8 cellular contexts compared by ENCODE assay signal in the genomic region with DNA sequence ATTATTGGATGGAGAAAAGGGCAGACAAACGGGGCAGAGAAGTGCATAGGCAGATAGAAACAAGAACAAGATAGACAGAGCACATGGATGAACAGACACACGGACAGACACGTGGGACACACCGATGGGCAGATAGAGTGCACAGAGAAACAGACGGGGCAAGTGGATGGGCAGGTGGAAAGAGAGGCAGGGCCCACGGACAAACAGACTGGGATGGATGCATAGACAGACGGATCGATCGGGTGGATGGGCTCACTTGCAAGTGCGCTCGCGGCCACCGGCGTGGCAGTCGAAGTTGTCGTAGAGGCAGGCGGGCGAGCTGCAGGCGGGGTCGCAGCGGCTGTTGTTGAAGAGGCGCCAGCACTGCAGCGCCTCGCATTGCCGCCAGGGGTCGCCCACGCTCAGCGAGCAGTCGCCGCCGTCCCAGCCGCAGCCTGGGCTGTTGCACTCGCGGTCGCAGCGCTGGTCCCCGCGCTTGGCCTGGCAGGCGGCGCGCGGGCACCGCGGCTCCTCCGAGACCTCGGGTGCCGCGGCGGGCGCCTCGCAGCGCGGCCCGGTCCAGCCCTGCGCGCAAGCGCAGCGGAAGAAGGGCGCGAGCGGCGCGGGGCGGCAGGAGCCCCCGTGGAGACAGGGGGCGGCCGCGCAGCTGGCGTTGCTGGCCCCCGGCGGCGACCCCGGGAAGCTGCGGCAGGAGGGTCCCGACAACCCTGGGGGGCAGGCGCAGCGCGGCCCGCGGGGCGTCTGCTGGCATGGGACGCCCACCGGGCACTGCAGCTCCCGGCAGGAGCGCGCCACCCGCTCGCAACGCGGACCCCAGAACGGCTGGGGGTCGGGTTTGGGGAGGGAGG. TPM values are rescaled to one million over a fixed set of nuclear protein-coding genes. Genes with fewer than 3 reads are reported as not detected.
DNase-seq lines count a peak whose midpoint lies in the region; ATAC-seq, FAIRE-seq and TF ChIP-seq lines count a peak whose summit lies in the region.

No MANE protein-coding gene starts in this region.

- H3K27me3 ChIP-seq in colonic mucosa (peaks cover 3% of the 10 kb centered on the region), HepG2 (ENCODE audit: control insufficient read depth in 1 of 2, insufficient read depth in 2 of 2, low read length in 2 of 2) (no peaks in the 10 kb centered on the region)

- no peaks in the 10 kb centered on the region for H3K9me3 ChIP-seq in colonic mucosa
- no peaks in the 10 kb centered on the region for H3K9me3 ChIP-seq in HepG2 (ENCODE audit: low read length)

- H3K27me3 Mint-ChIP-seq in Calu3 (ENCODE audit: unreplicated experiment) = no peaks in the 10 kb centered on the region
- peaks cover 6% of the 10 kb centered on the region for H3K27me3 Mint-ChIP-seq in activated CD4-positive, alpha-beta T cell treated with anti-CD3 and anti-CD28 coated beads, Interleukin-2, amount 10 ng/mL, durations not matched to agents 24 days and 14 days

- no TSS peak for BruUV-seq in Calu3 (replicated peaks; lab: Mats Ljungman, UMichigan)
- BruUV-seq in HepG2 (replicated peaks; lab: Mats Ljungman, UMichigan) = no TSS peak

- TF ChIP-seq CTCF in Calu3 (IDR thresholded peaks at IDR 0.05; ENCODE audit: unreplicated experiment) (peak; percentile 75), colonic mucosa (IDR thresholded peaks at IDR 0.05) (peak; percentile 94), HepG2 (CRISPR knock-in tag; IDR thresholded peaks at IDR 0.05) (peak; percentile 94)

- 42% methylated on average over 27 of the region's 92 CpGs for WGBS in HepG2 (ENCODE audit: low lambda C conversion rate)

- peak overlapping the region; percentile 40 for H3K27ac Mint-ChIP-seq in Calu3 (ENCODE audit: unreplicated experiment)
- H3K27ac Mint-ChIP-seq in activated CD4-positive, alpha-beta T cell treated with anti-CD3 and anti-CD28 coated beads, Interleukin-2, amount 10 ng/mL, durations not matched to agents 24 days and 14 days = no peak overlapping the region

- no peak overlapping the region for H3K4me3 Mint-ChIP-seq in Calu3 (ENCODE audit: low read depth, unreplicated experiment)
- H3K4me3 Mint-ChIP-seq in activated CD4-positive, alpha-beta T cell treated with anti-CD3 and anti-CD28 coated beads, Interleukin-2, amount 10 ng/mL, durations not matched to agents 24 days and 14 days = peak overlapping the region; percentile 48

- DNase-seq in Calu3 (peak; percentile 77), NCI-H460 (ENCODE audit: extremely low read depth, low read depth) (peak; percentile 64), colonic mucosa (peak; percentile 75), HepG2 (ENCODE audit: low spot score) (peak; percentile 54)
- peak; percentile 95 for DNase-seq in activated CD4-positive, alpha-beta T cell treated with anti-CD3 and anti-CD28 coated beads, Interleukin-2, amount 10 ng/mL, durations not matched to agents 24 days and 14 days
- peak; percentile 77 to 85 for DNase-seq in stimulated activated CD4-positive, alpha-beta T cell treated with anti-CD3 and anti-CD28 coated beads, Interleukin-4, amount 100 ng/mL, for 48 hours (ENCODE audit: low read depth in 2 of 2)

- H3K36me3 ChIP-seq in colonic mucosa (no peaks in the 10 kb centered on the region), HepG2 (replicated peaks in 1 of 2; ENCODE audit: control insufficient read depth in 1 of 2, insufficient read depth in 2 of 2, low read length in 2 of 2) (no peaks in the 10 kb centered on the region)

- ATAC-seq in HG02763 (IDR thresholded peaks at IDR 0.05; ENCODE audit: unreplicated experiment) (peak; percentile 75), HepG2 (peak; percentile 77), HG02840 (IDR thresholded peaks at IDR 0.05; ENCODE audit: low FRiP score, unreplicated experiment) (no peak)

- no peaks in the 10 kb centered on the region for H3K79me2 ChIP-seq in HepG2 (ENCODE audit: insufficient read depth, low read length)

- peak overlapping the region; percentile 91 for H3K4me2 ChIP-seq in HepG2 (ENCODE audit: low read depth, low read length)

- H3K4me3 ChIP-seq in colonic mucosa (no peak overlapping the region), HepG2 (replicated peaks in 1 of 3; ENCODE audit: insufficient read depth in 1 of 3, low read depth in 2 of 3, low read length in 3 of 3) (peak overlapping the region; percentile 20 to 63 (median 26); a peak in 4 of 6 replicates)

- no peak for TF ChIP-seq EP300 in HepG2 (IDR thresholded peaks at IDR 0.05; ENCODE audit: low read depth in 2 of 2, low read length in 2 of 2)
- TF ChIP-seq EP300 in HepG2 (CRISPR knock-in tag; IDR thresholded peaks at IDR 0.05; ENCODE audit: borderline replicate concordance) = no peak

- no peak for FAIRE-seq in HepG2 (lab: Jason Lieb, UNC)

- in situ Hi-C loops in HepG2 (cut with HindIII; ENCODE audit: extremely low pct_ligation_motif_present, low pct_unique_long_range_greater_than_20kb) = no loop called here

- CTCF ChIA-PET in Calu3 (lab: Charles Lee) = interaction anchor here (0.6 kb wide), 2 partner anchors 67 to 656 kb away, joined by 3 to 4 read pairs; no protein-coding TSS in a partner anchor
- CTCF ChIA-PET in HepG2 (lab: Yijun Ruan, JAX; ENCODE audit: low intra/inter-chr PET ratio, low total read pairs) = interaction anchor here (1.2 to 1.6 kb wide), 2 partner anchors 85 to 379 kb away, joined by 3 to 15 read pairs; no protein-coding TSS in a partner anchor

- POLR2A ChIA-PET in HepG2 (lab: Yijun Ruan, JAX) = no interaction called here

- peak; percentile 98 for TF ChIP-seq RAD21 in HepG2 (CRISPR knock-in tag; IDR thresholded peaks at IDR 0.05)

- H4K20me1 ChIP-seq in HepG2 (ENCODE audit: insufficient read depth, low read length) = no peaks in the 10 kb centered on the region

- intact Hi-C loops in Calu3 (cut with micrococcal nuclease; ENCODE audit: unreplicated experiment) = loop anchor here (5.0 kb wide), 1 partner anchor 75 kb away; no protein-coding TSS in a partner anchor
- intact Hi-C loops in activated CD4-positive, alpha-beta T cell treated with anti-CD3 and anti-CD28 coated beads, Interleukin-2, amount 10 ng/mL, durations not matched to agents 24 days and 14 days (cut with micrococcal nuclease) = loop anchor here (1.0 to 10.0 kb wide), 3 partner anchors 57 to 379 kb away; partner anchors contain the start of genes AKAP8L and EPHX3
- intact Hi-C loops in colonic mucosa (cut with DNase I) = loop anchor here (5.0 kb wide), 1 partner anchor 380 kb away; no protein-coding TSS in a partner anchor
- intact Hi-C loops in HepG2 (cut with micrococcal nuclease; ENCODE audit: unreplicated experiment) = loop anchor here (5.0 kb wide), 1 partner anchor 70 kb away; no protein-coding TSS in a partner anchor

- no peaks in the 10 kb centered on the region for H3K9me3 Mint-ChIP-seq in Calu3 (ENCODE audit: low read depth, unreplicated experiment)
- no peaks in the 10 kb centered on the region for H3K9me3 Mint-ChIP-seq in activated CD4-positive, alpha-beta T cell treated with anti-CD3 and anti-CD28 coated beads, Interleukin-2, amount 10 ng/mL, durations not matched to agents 24 days and 14 days

- H3K27ac ChIP-seq in colonic mucosa (no peak overlapping the region), HepG2 (ENCODE audit: extremely low read length, insufficient read depth, low read length) (no peak overlapping the region)

- peaks cover 10% of the 10 kb centered on the region for H3K4me1 Mint-ChIP-seq in Calu3 (ENCODE audit: low read depth, unreplicated experiment)
- peaks cover 4% of the 10 kb centered on the region for H3K4me1 Mint-ChIP-seq in activated CD4-positive, alpha-beta T cell treated with anti-CD3 and anti-CD28 coated beads, Interleukin-2, amount 10 ng/mL, durations not matched to agents 24 days and 14 days

- TF ChIP-seq POLR2A in HepG2 (IDR thresholded peaks at IDR 0.05; ENCODE audit: insufficient read depth in 1 of 2, low read depth in 2 of 2, low read length in 2 of 2) = no peak

- H2AFZ ChIP-seq in HepG2 (ENCODE audit: low read length) = no peak overlapping the region

- H3K4me1 ChIP-seq in colonic mucosa = no peaks in the 10 kb centered on the region
- peaks cover 23% of the 10 kb centered on the region for H3K4me1 ChIP-seq in HepG2 (ENCODE audit: insufficient read depth, low read length)

- H3K9ac ChIP-seq in colonic mucosa (ENCODE audit: low read depth in 2 of 2, low read length in 2 of 2) (peak overlapping the region in 1 of 2 donors; percentile 56), HepG2 (ENCODE audit: insufficient read depth, low read depth, low read length) (0 out of 2 replicates have a peak overlapping the region, but pooled peaks have one; percentile 49)

- peaks cover 44% of the 10 kb centered on the region for H3K36me3 Mint-ChIP-seq in Calu3 (ENCODE audit: insufficient read depth, unreplicated experiment)
- H3K36me3 Mint-ChIP-seq in activated CD4-positive, alpha-beta T cell treated with anti-CD3 and anti-CD28 coated beads, Interleukin-2, amount 10 ng/mL, durations not matched to agents 24 days and 14 days (ENCODE audit: low read depth) = no peaks in the 10 kb centered on the region

RNA-seq across cellular contexts. Expression of gene NOTCH3, which starts 23.3 kb away (rescaled TPM):
- total RNA-seq in Calu3 (2022) (32.6 and 44.7 TPM in 2 replicates), colonic mucosa (10 to 100 TPM in 1 of 2 donors, 1 to 10 TPM in 1; 4.4 to 10.5 TPM), HepG2 (2016; rRNA removed; fragmentation: Illumina TruSeq; extraction: Trizol) (0.09 TPM in 1 of 2 replicates, not detected in the other)
- 47.3 and 50.5 TPM in 2 replicates for total RNA-seq in NCI-H460 (2014; rRNA removed; shearing (Covaris generic))
- polyA plus RNA-seq in NCI-H460 (2014; cell fraction: nucleus; rRNA removed) = 65.2 and 79.2 TPM in 2 replicates
- total RNA-seq in activated CD4-positive, alpha-beta T cell treated with anti-CD3 and anti-CD28 coated beads, Interleukin-2, amount 10 ng/mL, durations not matched to agents 24 days and 14 days = not detected in 2 replicates
- under 0.01 TPM in 1 of 2 replicates, not detected in the other for total RNA-seq in HepG2 (2016; cell fraction: cytosol; rRNA removed; fragmentation: Illumina TruSeq; extraction: Trizol; ENCODE audit: low read depth)
- total RNA-seq in HepG2 (2016; cell fraction: insoluble cytoplasmic fraction; rRNA removed; fragmentation: Illumina TruSeq; extraction: Trizol) = 0.09 TPM in 1 of 2 replicates, not detected in the other
- total RNA-seq in HepG2 (2016; cell fraction: membrane; rRNA removed; fragmentation: Illumina TruSeq; extraction: Trizol) = 0.03 TPM in 2 replicates
- total RNA-seq in HepG2 (2016; cell fraction: nucleus; rRNA removed; fragmentation: Illumina TruSeq; extraction: Trizol) = 0.44 and 0.93 TPM in 2 replicates
- polyA plus RNA-seq in HepG2 (2011; rRNA removed) = 0.28 and 0.43 TPM in 2 replicates
- 0.09 and 0.27 TPM in 2 replicates for polyA plus RNA-seq in HepG2 (2011; cell fraction: cytosol; rRNA removed)
- polyA plus RNA-seq in HepG2 (2011; cell fraction: nucleus; rRNA removed) = 1.4 and 2.1 TPM in 2 replicates
- 0.20 and 0.63 TPM in 2 replicates for polyA plus RNA-seq in HepG2 (2012)
- polyA plus RNA-seq in HepG2 (2016; cell fraction: cytosol; fragmentation: Illumina TruSeq; extraction: Trizol; ENCODE audit: low read depth) = 0.01 and 0.02 TPM in 2 replicates
- polyA plus RNA-seq in HepG2 (2016; cell fraction: insoluble cytoplasmic fraction; fragmentation: Illumina TruSeq; extraction: Trizol; ENCODE audit: low read depth) = 0.04 TPM in 1 of 2 replicates, not detected in the other
- polyA plus RNA-seq in HepG2 (2016; cell fraction: membrane; fragmentation: Illumina TruSeq; extraction: Trizol; ENCODE audit: low read depth) = 0.01 and 0.05 TPM in 2 replicates
- 0.29 and 0.71 TPM in 2 replicates for polyA plus RNA-seq in HepG2 (2016; cell fraction: nucleus; fragmentation: Illumina TruSeq; extraction: Trizol; ENCODE audit: insufficient read depth, low read depth)
- polyA minus RNA-seq in HepG2 (2011; rRNA and poly(A)+ RNA removed; ENCODE audit: low replicate concordance) = 0.54 and 1.5 TPM in 2 replicates
- 0.70 and 0.79 TPM in 2 replicates for polyA minus RNA-seq in HepG2 (2011; cell fraction: cytosol; rRNA and poly(A)+ RNA removed)
- 0.50 and 1.9 TPM in 2 replicates for polyA minus RNA-seq in HepG2 (2011; cell fraction: nucleus; rRNA and poly(A)+ RNA removed)

RNA-seq across cellular contexts. Expression of gene EPHX3, which starts 54.8 kb away (rescaled TPM):
- total RNA-seq in Calu3 (2022) (0.86 and 1.0 TPM in 2 replicates), colonic mucosa (under 1 TPM; 0.53 to 0.82 TPM), HepG2 (2016; rRNA removed; fragmentation: Illumina TruSeq; extraction: Trizol) (0.07 TPM in 1 of 2 replicates, not detected in the other)
- total RNA-seq in NCI-H460 (2014; rRNA removed; shearing (Covaris generic)) = 0.17 and 0.22 TPM in 2 replicates
- polyA plus RNA-seq in NCI-H460 (2014; cell fraction: nucleus; rRNA removed) = not detected in 2 replicates
- 0.09 and 0.16 TPM in 2 replicates for total RNA-seq in activated CD4-positive, alpha-beta T cell treated with anti-CD3 and anti-CD28 coated beads, Interleukin-2, amount 10 ng/mL, durations not matched to agents 24 days and 14 days
- total RNA-seq in HepG2 (2016; cell fraction: cytosol; rRNA removed; fragmentation: Illumina TruSeq; extraction: Trizol; ENCODE audit: low read depth) = not detected in 2 replicates
- 0.06 TPM in 1 of 2 replicates, not detected in the other for total RNA-seq in HepG2 (2016; cell fraction: insoluble cytoplasmic fraction; rRNA removed; fragmentation: Illumina TruSeq; extraction: Trizol)
- not detected in 2 replicates for total RNA-seq in HepG2 (2016; cell fraction: membrane; rRNA removed; fragmentation: Illumina TruSeq; extraction: Trizol)
- total RNA-seq in HepG2 (2016; cell fraction: nucleus; rRNA removed; fragmentation: Illumina TruSeq; extraction: Trizol) = not detected in 2 replicates
- polyA plus RNA-seq in HepG2 (2011; rRNA removed) = 0.15 and 0.17 TPM in 2 replicates
- polyA plus RNA-seq in HepG2 (2011; cell fraction: cytosol; rRNA removed) = 0.04 and 0.05 TPM in 2 replicates
- 0.78 and 0.82 TPM in 2 replicates for polyA plus RNA-seq in HepG2 (2011; cell fraction: nucleus; rRNA removed)
- 0.07 TPM in 1 of 2 replicates, not detected in the other for polyA plus RNA-seq in HepG2 (2012)
- not detected in 2 replicates for polyA plus RNA-seq in HepG2 (2016; cell fraction: cytosol; fragmentation: Illumina TruSeq; extraction: Trizol; ENCODE audit: low read depth)
- not detected in 2 replicates for polyA plus RNA-seq in HepG2 (2016; cell fraction: insoluble cytoplasmic fraction; fragmentation: Illumina TruSeq; extraction: Trizol; ENCODE audit: low read depth)
- 0.10 TPM in 1 of 2 replicates, not detected in the other for polyA plus RNA-seq in HepG2 (2016; cell fraction: membrane; fragmentation: Illumina TruSeq; extraction: Trizol; ENCODE audit: low read depth)
- not detected in 2 replicates for polyA plus RNA-seq in HepG2 (2016; cell fraction: nucleus; fragmentation: Illumina TruSeq; extraction: Trizol; ENCODE audit: insufficient read depth, low read depth)
- polyA minus RNA-seq in HepG2 (2011; rRNA and poly(A)+ RNA removed; ENCODE audit: low replicate concordance) = 0.76 and 0.96 TPM in 2 replicates
- not detected in 2 replicates for polyA minus RNA-seq in HepG2 (2011; cell fraction: cytosol; rRNA and poly(A)+ RNA removed)
- polyA minus RNA-seq in HepG2 (2011; cell fraction: nucleus; rRNA and poly(A)+ RNA removed) = 0.99 and 1.2 TPM in 2 replicates
